1 cellular context compared by ENCODE assay signal in the genomic region with DNA sequence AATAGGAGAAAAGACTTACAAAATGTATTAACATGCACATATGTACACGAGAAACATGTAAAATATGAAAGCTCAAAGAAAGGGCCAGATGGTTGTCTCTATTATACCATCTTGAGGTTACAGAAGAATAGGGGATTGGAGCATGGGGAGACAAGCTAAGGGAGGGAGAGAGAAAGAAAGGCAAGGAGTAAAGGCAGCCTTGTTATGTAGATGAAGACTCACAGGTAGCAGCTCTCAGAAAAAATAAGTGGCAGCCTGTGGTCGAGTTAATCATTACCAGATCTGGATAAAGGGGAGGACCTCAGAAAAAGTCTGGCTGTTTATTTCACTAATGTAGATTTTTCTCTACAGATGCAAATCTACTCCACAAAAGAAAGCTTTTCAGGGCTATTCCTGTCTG.
TF ChIP-seq lines count a peak whose summit lies in the region.

No MANE protein-coding gene starts in this region.

TF ChIP-seq in H1, 55 proteins besides CTCF, POLR2A, EP300 and RAD21:
- TF ChIP-seq, protein P1, sequence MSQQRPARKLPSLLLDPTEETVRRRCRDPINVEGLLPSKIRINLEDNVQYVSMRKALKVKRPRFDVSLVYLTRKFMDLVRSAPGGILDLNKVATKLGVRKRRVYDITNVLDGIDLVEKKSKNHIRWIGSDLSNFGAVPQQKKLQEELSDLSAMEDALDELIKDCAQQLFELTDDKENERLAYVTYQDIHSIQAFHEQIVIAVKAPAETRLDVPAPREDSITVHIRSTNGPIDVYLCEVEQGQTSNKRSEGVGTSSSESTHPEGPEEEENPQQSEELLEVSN (IDR thresholded peaks at IDR 0.05) = no peak
- TF ChIP-seq SP1 (IDR thresholded peaks at IDR 0.05; ENCODE audit: low read depth, low read length) (no peak), GABPA (IDR thresholded peaks at IDR 0.05; ENCODE audit: borderline replicate concordance, insufficient read depth, low read length) (no peak), SP4 (IDR thresholded peaks at IDR 0.05; ENCODE audit: low read length) (no peak), TEAD4 (IDR thresholded peaks at IDR 0.05; ENCODE audit: low read depth, low read length) (no peak), CREB1 (IDR thresholded peaks at IDR 0.05) (no peak), SAP30 (IDR thresholded peaks at IDR 0.05; ENCODE audit: insufficient read depth, insufficient replicate concordance, low read length) (no peak), BACH1 (IDR thresholded peaks at IDR 0.05; ENCODE audit: low read length) (no peak), CEBPB (IDR thresholded peaks at IDR 0.05; ENCODE audit: low read depth, low read length) (no peak), BRCA1 (IDR thresholded peaks at IDR 0.05; ENCODE audit: low read depth, low read length) (no peak), HDAC6 (IDR thresholded peaks at IDR 0.05; ENCODE audit: low read depth, low read length) (no peak), RXRA (IDR thresholded peaks at IDR 0.05; ENCODE audit: insufficient read depth, low read depth, low read length) (no peak), RBBP5 (IDR thresholded peaks at IDR 0.05; ENCODE audit: borderline replicate concordance, low read depth, low read length) (no peak), CBX8 (IDR thresholded peaks at IDR 0.05; ENCODE audit: borderline replicate concordance, low read depth, low read length) (no peak), TAF1 (IDR thresholded peaks at IDR 0.05; ENCODE audit: low read depth, low read length) (no peak), TBP (IDR thresholded peaks at IDR 0.05; ENCODE audit: low read depth, low read length) (no peak)
- TF ChIP-seq, protein P2, sequence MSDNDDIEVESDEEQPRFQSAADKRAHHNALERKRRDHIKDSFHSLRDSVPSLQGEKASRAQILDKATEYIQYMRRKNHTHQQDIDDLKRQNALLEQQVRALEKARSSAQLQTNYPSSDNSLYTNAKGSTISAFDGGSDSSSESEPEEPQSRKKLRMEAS (IDR thresholded peaks at IDR 0.05) = no peak
- TF ChIP-seq, protein P3, sequence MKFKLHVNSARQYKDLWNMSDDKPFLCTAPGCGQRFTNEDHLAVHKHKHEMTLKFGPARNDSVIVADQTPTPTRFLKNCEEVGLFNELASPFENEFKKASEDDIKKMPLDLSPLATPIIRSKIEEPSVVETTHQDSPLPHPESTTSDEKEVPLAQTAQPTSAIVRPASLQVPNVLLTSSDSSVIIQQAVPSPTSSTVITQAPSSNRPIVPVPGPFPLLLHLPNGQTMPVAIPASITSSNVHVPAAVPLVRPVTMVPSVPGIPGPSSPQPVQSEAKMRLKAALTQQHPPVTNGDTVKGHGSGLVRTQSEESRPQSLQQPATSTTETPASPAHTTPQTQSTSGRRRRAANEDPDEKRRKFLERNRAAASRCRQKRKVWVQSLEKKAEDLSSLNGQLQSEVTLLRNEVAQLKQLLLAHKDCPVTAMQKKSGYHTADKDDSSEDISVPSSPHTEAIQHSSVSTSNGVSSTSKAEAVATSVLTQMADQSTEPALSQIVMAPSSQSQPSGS (IDR thresholded peaks at IDR 0.05; ENCODE audit: low read length) = no peak
- TF ChIP-seq, protein P4, sequence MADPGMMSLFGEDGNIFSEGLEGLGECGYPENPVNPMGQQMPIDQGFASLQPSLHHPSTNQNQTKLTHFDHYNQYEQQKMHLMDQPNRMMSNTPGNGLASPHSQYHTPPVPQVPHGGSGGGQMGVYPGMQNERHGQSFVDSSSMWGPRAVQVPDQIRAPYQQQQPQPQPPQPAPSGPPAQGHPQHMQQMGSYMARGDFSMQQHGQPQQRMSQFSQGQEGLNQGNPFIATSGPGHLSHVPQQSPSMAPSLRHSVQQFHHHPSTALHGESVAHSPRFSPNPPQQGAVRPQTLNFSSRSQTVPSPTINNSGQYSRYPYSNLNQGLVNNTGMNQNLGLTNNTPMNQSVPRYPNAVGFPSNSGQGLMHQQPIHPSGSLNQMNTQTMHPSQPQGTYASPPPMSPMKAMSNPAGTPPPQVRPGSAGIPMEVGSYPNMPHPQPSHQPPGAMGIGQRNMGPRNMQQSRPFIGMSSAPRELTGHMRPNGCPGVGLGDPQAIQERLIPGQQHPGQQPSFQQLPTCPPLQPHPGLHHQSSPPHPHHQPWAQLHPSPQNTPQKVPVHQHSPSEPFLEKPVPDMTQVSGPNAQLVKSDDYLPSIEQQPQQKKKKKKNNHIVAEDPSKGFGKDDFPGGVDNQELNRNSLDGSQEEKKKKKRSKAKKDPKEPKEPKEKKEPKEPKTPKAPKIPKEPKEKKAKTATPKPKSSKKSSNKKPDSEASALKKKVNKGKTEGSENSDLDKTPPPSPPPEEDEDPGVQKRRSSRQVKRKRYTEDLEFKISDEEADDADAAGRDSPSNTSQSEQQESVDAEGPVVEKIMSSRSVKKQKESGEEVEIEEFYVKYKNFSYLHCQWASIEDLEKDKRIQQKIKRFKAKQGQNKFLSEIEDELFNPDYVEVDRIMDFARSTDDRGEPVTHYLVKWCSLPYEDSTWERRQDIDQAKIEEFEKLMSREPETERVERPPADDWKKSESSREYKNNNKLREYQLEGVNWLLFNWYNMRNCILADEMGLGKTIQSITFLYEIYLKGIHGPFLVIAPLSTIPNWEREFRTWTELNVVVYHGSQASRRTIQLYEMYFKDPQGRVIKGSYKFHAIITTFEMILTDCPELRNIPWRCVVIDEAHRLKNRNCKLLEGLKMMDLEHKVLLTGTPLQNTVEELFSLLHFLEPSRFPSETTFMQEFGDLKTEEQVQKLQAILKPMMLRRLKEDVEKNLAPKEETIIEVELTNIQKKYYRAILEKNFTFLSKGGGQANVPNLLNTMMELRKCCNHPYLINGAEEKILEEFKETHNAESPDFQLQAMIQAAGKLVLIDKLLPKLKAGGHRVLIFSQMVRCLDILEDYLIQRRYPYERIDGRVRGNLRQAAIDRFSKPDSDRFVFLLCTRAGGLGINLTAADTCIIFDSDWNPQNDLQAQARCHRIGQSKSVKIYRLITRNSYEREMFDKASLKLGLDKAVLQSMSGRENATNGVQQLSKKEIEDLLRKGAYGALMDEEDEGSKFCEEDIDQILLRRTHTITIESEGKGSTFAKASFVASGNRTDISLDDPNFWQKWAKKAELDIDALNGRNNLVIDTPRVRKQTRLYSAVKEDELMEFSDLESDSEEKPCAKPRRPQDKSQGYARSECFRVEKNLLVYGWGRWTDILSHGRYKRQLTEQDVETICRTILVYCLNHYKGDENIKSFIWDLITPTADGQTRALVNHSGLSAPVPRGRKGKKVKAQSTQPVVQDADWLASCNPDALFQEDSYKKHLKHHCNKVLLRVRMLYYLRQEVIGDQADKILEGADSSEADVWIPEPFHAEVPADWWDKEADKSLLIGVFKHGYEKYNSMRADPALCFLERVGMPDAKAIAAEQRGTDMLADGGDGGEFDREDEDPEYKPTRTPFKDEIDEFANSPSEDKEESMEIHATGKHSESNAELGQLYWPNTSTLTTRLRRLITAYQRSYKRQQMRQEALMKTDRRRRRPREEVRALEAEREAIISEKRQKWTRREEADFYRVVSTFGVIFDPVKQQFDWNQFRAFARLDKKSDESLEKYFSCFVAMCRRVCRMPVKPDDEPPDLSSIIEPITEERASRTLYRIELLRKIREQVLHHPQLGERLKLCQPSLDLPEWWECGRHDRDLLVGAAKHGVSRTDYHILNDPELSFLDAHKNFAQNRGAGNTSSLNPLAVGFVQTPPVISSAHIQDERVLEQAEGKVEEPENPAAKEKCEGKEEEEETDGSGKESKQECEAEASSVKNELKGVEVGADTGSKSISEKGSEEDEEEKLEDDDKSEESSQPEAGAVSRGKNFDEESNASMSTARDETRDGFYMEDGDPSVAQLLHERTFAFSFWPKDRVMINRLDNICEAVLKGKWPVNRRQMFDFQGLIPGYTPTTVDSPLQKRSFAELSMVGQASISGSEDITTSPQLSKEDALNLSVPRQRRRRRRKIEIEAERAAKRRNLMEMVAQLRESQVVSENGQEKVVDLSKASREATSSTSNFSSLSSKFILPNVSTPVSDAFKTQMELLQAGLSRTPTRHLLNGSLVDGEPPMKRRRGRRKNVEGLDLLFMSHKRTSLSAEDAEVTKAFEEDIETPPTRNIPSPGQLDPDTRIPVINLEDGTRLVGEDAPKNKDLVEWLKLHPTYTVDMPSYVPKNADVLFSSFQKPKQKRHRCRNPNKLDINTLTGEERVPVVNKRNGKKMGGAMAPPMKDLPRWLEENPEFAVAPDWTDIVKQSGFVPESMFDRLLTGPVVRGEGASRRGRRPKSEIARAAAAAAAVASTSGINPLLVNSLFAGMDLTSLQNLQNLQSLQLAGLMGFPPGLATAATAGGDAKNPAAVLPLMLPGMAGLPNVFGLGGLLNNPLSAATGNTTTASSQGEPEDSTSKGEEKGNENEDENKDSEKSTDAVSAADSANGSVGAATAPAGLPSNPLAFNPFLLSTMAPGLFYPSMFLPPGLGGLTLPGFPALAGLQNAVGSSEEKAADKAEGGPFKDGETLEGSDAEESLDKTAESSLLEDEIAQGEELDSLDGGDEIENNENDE (IDR thresholded peaks at IDR 0.05; ENCODE audit: insufficient replicate concordance, low read length) = no peak
